ENCODE assay signal across 30 cellular contexts in genomic region chr6:141498980-141499379, GRCh38.
"Had no signal": no experiment of that assay in that cellular context is flagged by ENCODE, and none has a peak within 500 bp of the region (broad histone marks: within the 10 kb centered on the region; RNA-seq: fewer than 3 reads in every experiment).

No MANE protein-coding gene starts in this region.

- H3K4me1 Mint-ChIP-seq: activated CD4-positive, alpha-beta T cell treated with anti-CD3 and anti-CD28 coated beads, Interleukin-2, amount 10 ng/mL, durations not matched to agents 24 days and 14 days; activated naive CD8-positive, alpha-beta T cell treated with anti-CD3 and anti-CD28 coated beads for 36 hours; stimulated activated naive CD8-positive, alpha-beta T cell treated with anti-CD3 and anti-CD28 coated beads, Interleukin-15, amount 100 ng/mL, for 72 hours; T-helper 17 cell had no signal

- H3K4me1 ChIP-seq: esophagus muscularis mucosa, left ventricle myocardium inferior, right lobe of liver had no signal

- H3K36me3 Mint-ChIP-seq: activated CD4-positive, alpha-beta memory T cell treated with anti-CD3 and anti-CD28 coated beads for 36 hours; activated naive CD8-positive, alpha-beta T cell treated with anti-CD3 and anti-CD28 coated beads for 36 hours; stimulated activated memory B cell treated with anti-CD40 and anti-IgM and Interleukin-4, amounts not matched to agents 10 μg/mL and 1 μg/mL and 100 μg/mL, for 72 hours had no signal

- H3K4me3 ChIP-seq: esophagus muscularis mucosa, left ventricle myocardium inferior, lung, mucosa of descending colon, right lobe of liver, skin epidermis, tibial artery had no signal

- H3K27ac ChIP-seq: esophagus muscularis mucosa, left ventricle myocardium inferior, right lobe of liver, skin epidermis, tibial artery, WERI-Rb-1 had no signal

- ATAC-seq: activated CD4-positive, CD25-positive, alpha-beta regulatory T cell treated with anti-CD3 and anti-CD28 coated beads, Interleukin-2, amount 50 U/mL, for 24 hours; mucosa of descending colon; natural killer cell treated with Interleukin-12 subunit alpha and Interleukin-12 subunit beta and Interleukin-15 and Interleukin-18, amount 100 ng/mL, for 72 hours; right lobe of liver; stimulated activated memory B cell treated with anti-CD40 and anti-IgM and Interleukin-4, amounts not matched to agents 10 μg/mL and 1 μg/mL and 100 μg/mL, for 72 hours; stimulated activated naive CD8-positive, alpha-beta T cell treated with anti-CD3 and anti-CD28 coated beads, Interleukin-15, amount 100 ng/mL, for 72 hours; T-helper 17 cell had no signal

- H3K27me3 Mint-ChIP-seq: activated CD4-positive, alpha-beta memory T cell treated with anti-CD3 and anti-CD28 coated beads for 36 hours; activated CD4-positive, alpha-beta T cell treated with anti-CD3 and anti-CD28 coated beads, Interleukin-2, amount 10 ng/mL, durations not matched to agents 24 days and 14 days; activated naive CD8-positive, alpha-beta T cell treated with anti-CD3 and anti-CD28 coated beads for 36 hours; natural killer cell treated with Interleukin-12 subunit alpha and Interleukin-12 subunit beta and Interleukin-15 and Interleukin-18, amount 100 ng/mL, for 72 hours; stimulated activated memory B cell treated with anti-CD40 and anti-IgM and Interleukin-4, amounts not matched to agents 10 μg/mL and 1 μg/mL and 100 μg/mL, for 72 hours; stimulated activated naive CD8-positive, alpha-beta T cell treated with anti-CD3 and anti-CD28 coated beads, Interleukin-15, amount 100 ng/mL, for 72 hours; T-helper 17 cell had no signal

- H3K36me3 ChIP-seq: esophagus muscularis mucosa, left ventricle myocardium inferior, right lobe of liver, tibial artery, WERI-Rb-1 had no signal

- H3K27ac Mint-ChIP-seq: activated CD4-positive, alpha-beta memory T cell treated with anti-CD3 and anti-CD28 coated beads for 36 hours; activated CD4-positive, alpha-beta T cell treated with anti-CD3 and anti-CD28 coated beads, Interleukin-2, amount 10 ng/mL, durations not matched to agents 24 days and 14 days; activated naive CD4-positive, alpha-beta T cell treated with anti-CD3 and anti-CD28 coated beads for 36 hours; activated naive CD8-positive, alpha-beta T cell treated with anti-CD3 and anti-CD28 coated beads for 36 hours; activated T-helper 1 cell treated with anti-CD3 and anti-CD28 coated beads, Interleukin-12 subunit alpha, Interleukin-12 subunit beta, Interleukin-2, Interleukin-4 antibody, amounts not matched to agents 30 ng/mL and 10 ng/mL and 1 ng/mL, durations not matched to agents 14 hours and 24 hours and 36 hours; natural killer cell treated with Interleukin-12 subunit alpha and Interleukin-12 subunit beta and Interleukin-15 and Interleukin-18, amount 100 ng/mL, for 72 hours; stimulated activated memory B cell treated with anti-CD40 and anti-IgM and Interleukin-4, amounts not matched to agents 10 μg/mL and 1 μg/mL and 100 μg/mL, for 72 hours; stimulated activated naive CD8-positive, alpha-beta T cell treated with anti-CD3 and anti-CD28 coated beads, Interleukin-15, amount 100 ng/mL, for 72 hours; T-helper 17 cell had no signal

- DNase-seq: activated CD4-positive, alpha-beta memory T cell treated with anti-CD3 and anti-CD28 coated beads for 36 hours; activated CD4-positive, alpha-beta T cell treated with anti-CD3 and anti-CD28 coated beads, Interleukin-2, amount 10 ng/mL, durations not matched to agents 24 days and 14 days; activated CD8-positive, alpha-beta memory T cell treated with anti-CD3 and anti-CD28 coated beads, Interleukin-2, amount 50 U/mL, for 4 hours; activated effector memory CD4-positive, alpha-beta T cell treated with anti-CD3 and anti-CD28 coated beads, Interleukin-2, amount 50 U/mL, for 16 hours; activated naive CD4-positive, alpha-beta T cell treated with anti-CD3 and anti-CD28 coated beads for 36 hours; activated naive CD8-positive, alpha-beta T cell treated with anti-CD3 and anti-CD28 coated beads for 36 hours; activated T-cell treated with anti-CD3 and anti-CD28 coated beads, Interleukin-2, amount 50 U/mL, for 1 hour; caudate nucleus; dermis blood vessel endothelial cell; effector CD4-positive, alpha-beta T cell; islet precursor cell; left ventricle myocardium inferior; mesendoderm; mucosa of descending colon; right lobe of liver; stimulated activated CD4-positive, alpha-beta T cell treated with anti-CD3 and anti-CD28 coated beads, Interleukin-12 subunit alpha, Interleukin-12 subunit beta, amount 100 ng/mL, for 4 hours; stimulated activated CD4-positive, alpha-beta T cell treated with anti-CD3 and anti-CD28 coated beads, Interleukin-4, amount 100 ng/mL, for 1 hour; stimulated activated naive CD8-positive, alpha-beta T cell treated with anti-CD3 and anti-CD28 coated beads, Interleukin-15, amount 100 ng/mL, for 72 hours; substantia nigra; T-helper 17 cell; T1000; tibial artery; WERI-Rb-1 had no signal

- H3K4me3 Mint-ChIP-seq: activated CD4-positive, alpha-beta memory T cell treated with anti-CD3 and anti-CD28 coated beads for 36 hours; activated CD4-positive, alpha-beta T cell treated with anti-CD3 and anti-CD28 coated beads, Interleukin-2, amount 10 ng/mL, durations not matched to agents 24 days and 14 days; activated naive CD4-positive, alpha-beta T cell treated with anti-CD3 and anti-CD28 coated beads for 36 hours; activated naive CD8-positive, alpha-beta T cell treated with anti-CD3 and anti-CD28 coated beads for 36 hours; activated T-helper 1 cell treated with anti-CD3 and anti-CD28 coated beads, Interleukin-12 subunit alpha, Interleukin-12 subunit beta, Interleukin-2, Interleukin-4 antibody, amounts not matched to agents 30 ng/mL and 10 ng/mL and 1 ng/mL, durations not matched to agents 14 hours and 24 hours and 36 hours; natural killer cell treated with Interleukin-12 subunit alpha and Interleukin-12 subunit beta and Interleukin-15 and Interleukin-18, amount 100 ng/mL, for 72 hours; stimulated activated memory B cell treated with anti-CD40 and anti-IgM and Interleukin-4, amounts not matched to agents 10 μg/mL and 1 μg/mL and 100 μg/mL, for 72 hours; stimulated activated naive CD8-positive, alpha-beta T cell treated with anti-CD3 and anti-CD28 coated beads, Interleukin-15, amount 100 ng/mL, for 72 hours; T-helper 17 cell had no signal

- H3K27me3 ChIP-seq: esophagus muscularis mucosa, right lobe of liver, tibial artery had no signal

- H3K9me3 Mint-ChIP-seq: activated CD4-positive, alpha-beta memory T cell treated with anti-CD3 and anti-CD28 coated beads for 36 hours; activated naive CD4-positive, alpha-beta T cell treated with anti-CD3 and anti-CD28 coated beads for 36 hours; activated naive CD8-positive, alpha-beta T cell treated with anti-CD3 and anti-CD28 coated beads for 36 hours; natural killer cell treated with Interleukin-12 subunit alpha and Interleukin-12 subunit beta and Interleukin-15 and Interleukin-18, amount 100 ng/mL, for 72 hours had no signal

- H3K9me3 ChIP-seq: esophagus muscularis mucosa, left ventricle myocardium inferior, mucosa of descending colon, right lobe of liver had no signal
